In the genomic region with DNA sequence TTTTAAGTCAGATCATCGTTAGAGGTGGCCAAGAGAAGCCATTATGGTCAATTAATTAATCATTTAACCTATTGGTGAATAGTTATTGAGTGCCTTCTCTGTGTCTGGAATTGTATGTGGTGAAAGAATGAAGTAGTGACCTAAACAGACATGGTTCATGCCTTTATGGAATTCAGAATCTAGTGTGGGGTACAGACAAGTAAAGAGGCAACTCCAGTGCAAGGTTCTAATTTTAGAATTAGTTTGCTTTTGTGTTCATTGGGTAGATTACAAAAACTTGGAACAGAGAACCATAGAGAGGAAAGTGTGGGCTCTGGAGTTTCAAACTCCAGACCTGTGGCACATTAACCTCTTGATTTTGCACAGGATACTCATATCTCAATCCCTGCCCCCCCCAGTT, we compare ENCODE assay signal across 19 cellular contexts.
DNase-seq lines count a peak whose midpoint lies in the region; TF ChIP-seq lines count a peak whose summit lies in the region.
"Had no signal": no experiment of that assay in that cellular context is flagged by ENCODE, and none has a peak within 500 bp of the region (broad histone marks: within the 10 kb centered on the region; RNA-seq: fewer than 3 reads in every experiment).

No MANE protein-coding gene starts in this region.

- peak overlapping the region; percentile 42 for H3K27ac Mint-ChIP-seq in dendritic cell treated with granulocyte-macrophage colony-stimulating factor and Interleukin-4, amounts not matched to agents 40 ng/mL and 50 ng/mL, for 4 days
- H3K27ac Mint-ChIP-seq: B cell, CD14-positive monocyte had no signal

- no peaks in the 10 kb centered on the region for H3K9me3 Mint-ChIP-seq in dendritic cell treated with granulocyte-macrophage colony-stimulating factor and Interleukin-4, amounts not matched to agents 40 ng/mL and 50 ng/mL, for 4 days
- H3K9me3 Mint-ChIP-seq: CD14-positive monocyte had no signal

- H3K4me1 Mint-ChIP-seq in dendritic cell treated with granulocyte-macrophage colony-stimulating factor and Interleukin-4, amounts not matched to agents 40 ng/mL and 50 ng/mL, for 4 days (ENCODE audit: low read depth): peaks cover 8% of the 10 kb centered on the region
- H3K4me1 Mint-ChIP-seq: B cell had no signal

- DNase-seq in cardiac muscle cell (ENCODE audit: low read depth in 1 of 2, low spot score in 1 of 2) (peak in 1 of 2 donors; percentile 59), cardiac septum (ENCODE audit: low spot score) (no peak), kidney tubule cell (ENCODE audit: low spot score) (peak; percentile 72), NCI-H510A (lab: John Stamatoyannopoulos, UW) (no peak), DMS153 (lab: John Stamatoyannopoulos, UW) (no peak), NOMO-1 treated with dmso at 0.1 percent for 144 hours (lab: John Stamatoyannopoulos, UW; ENCODE audit: unreplicated experiment) (no peak)
- DNase-seq: H7; MG63; NCI-H1048; NCI-H1417 treated with DMSO at 0.1 percent for 48 hours; NCI-H187; NCI-H226; NCI-H524; NCI-H774; NK-92 treated with Interleukin-12 subunit alpha and Interleukin-12 subunit beta, amount 100 ng/mL, for 24 hours; SJCRH30 had no signal

- intact Hi-C loops in cardiac septum (cut with DNase I): loop anchor here (2.0 kb wide), 1 partner anchor 164 kb away; no protein-coding TSS in a partner anchor
- intact Hi-C loops in dendritic cell treated with granulocyte-macrophage colony-stimulating factor and Interleukin-4, amounts not matched to agents 40 ng/mL and 50 ng/mL, for 4 days (cut with micrococcal nuclease): no loop called here

- no peak overlapping the region for H3K4me3 ChIP-seq in cardiac muscle cell
- H3K4me3 ChIP-seq: MG63, SJCRH30 had no signal

- H3K4me3 Mint-ChIP-seq in dendritic cell treated with granulocyte-macrophage colony-stimulating factor and Interleukin-4, amounts not matched to agents 40 ng/mL and 50 ng/mL, for 4 days: no peak overlapping the region
- H3K4me3 Mint-ChIP-seq: B cell, CD14-positive monocyte had no signal

- no peak for TF ChIP-seq CTCF in cardiac muscle cell (IDR thresholded peaks at IDR 0.05; ENCODE audit: low read depth, low read length)

- H3K4me1 ChIP-seq in cardiac muscle cell (ENCODE audit: low read depth): peaks cover 46% of the 10 kb centered on the region
- H3K4me1 ChIP-seq: SJCRH30 had no signal

- peak overlapping the region; percentile 91 for H3K27ac ChIP-seq in cardiac muscle cell
- H3K27ac ChIP-seq: SJCRH30 had no signal

- H3K27me3 Mint-ChIP-seq in dendritic cell treated with granulocyte-macrophage colony-stimulating factor and Interleukin-4, amounts not matched to agents 40 ng/mL and 50 ng/mL, for 4 days: no peaks in the 10 kb centered on the region
- H3K27me3 Mint-ChIP-seq: B cell had no signal

- H3K27me3 ChIP-seq in cardiac muscle cell: no peaks in the 10 kb centered on the region
- H3K27me3 ChIP-seq: MG63, SJCRH30 had no signal

- no peaks in the 10 kb centered on the region for H3K9me3 ChIP-seq in cardiac muscle cell (ENCODE audit: low read depth)
- H3K9me3 ChIP-seq: MG63, SJCRH30 had no signal

- no peaks in the 10 kb centered on the region for H3K36me3 Mint-ChIP-seq in dendritic cell treated with granulocyte-macrophage colony-stimulating factor and Interleukin-4, amounts not matched to agents 40 ng/mL and 50 ng/mL, for 4 days (ENCODE audit: low read depth)
- H3K36me3 Mint-ChIP-seq: CD14-positive monocyte had no signal

- no peaks in the 10 kb centered on the region for H3K36me3 ChIP-seq in cardiac muscle cell
- H3K36me3 ChIP-seq: MG63, SJCRH30 had no signal
